ENCODE assay signal across 27 cellular contexts in genomic region chrX:131918839-131919238, GRCh38.
DNase-seq lines count a peak whose midpoint lies in the region; ATAC-seq, FAIRE-seq and TF ChIP-seq lines count a peak whose summit lies in the region.
"Had no signal": no experiment of that assay in that cellular context is flagged by ENCODE, and none has a peak within 500 bp of the region (broad histone marks: within the 10 kb centered on the region; RNA-seq: fewer than 3 reads in every experiment).

No MANE protein-coding gene starts in this region.

- no peak overlapping the region for H3K27ac Mint-ChIP-seq in activated CD4-positive, alpha-beta memory T cell treated with anti-CD3 and anti-CD28 coated beads for 36 hours
- H3K27ac Mint-ChIP-seq in activated CD4-positive, alpha-beta memory T cell treated with anti-CD3 and anti-CD28 coated beads, Interleukin-2, amount 10 ng/mL, durations not matched to agents 7 days and 5 days, result no peak overlapping the region
- no peak overlapping the region for H3K27ac Mint-ChIP-seq in activated T-helper 17 cell treated with anti-CD3 and anti-CD28 coated beads, Interleukin-2, amount 50 U/mL, for 72 hours
- H3K27ac Mint-ChIP-seq: CD14-positive monocyte; CD4-positive, alpha-beta T cell; HFFc6 had no signal

- H3K4me3 ChIP-seq in bronchial epithelial cell (ENCODE audit: low read depth, low read length), result no peak overlapping the region
- H3K4me3 ChIP-seq: A549; BLaER1 treated with 17β-estradiol and CSF1 and Interleukin-3, amounts not matched to agents 10 nM and 100 nM; GM12878; HAP-1 had no signal

- H3K36me3 Mint-ChIP-seq in activated CD4-positive, alpha-beta memory T cell treated with anti-CD3 and anti-CD28 coated beads for 36 hours, result no peaks in the 10 kb centered on the region
- no peaks in the 10 kb centered on the region for H3K36me3 Mint-ChIP-seq in activated CD4-positive, alpha-beta memory T cell treated with anti-CD3 and anti-CD28 coated beads, Interleukin-2, amount 10 ng/mL, durations not matched to agents 7 days and 5 days (ENCODE audit: low read depth)
- H3K36me3 Mint-ChIP-seq in activated T-helper 17 cell treated with anti-CD3 and anti-CD28 coated beads, Interleukin-2, amount 50 U/mL, for 72 hours (ENCODE audit: low read depth), result no peaks in the 10 kb centered on the region
- H3K36me3 Mint-ChIP-seq: CD14-positive monocyte had no signal

- H3K27me3 Mint-ChIP-seq in activated CD4-positive, alpha-beta memory T cell treated with anti-CD3 and anti-CD28 coated beads for 36 hours, result peaks cover 2% of the 10 kb centered on the region
- no peaks in the 10 kb centered on the region for H3K27me3 Mint-ChIP-seq in activated CD4-positive, alpha-beta memory T cell treated with anti-CD3 and anti-CD28 coated beads, Interleukin-2, amount 10 ng/mL, durations not matched to agents 7 days and 5 days
- peaks cover 3% of the 10 kb centered on the region for H3K27me3 Mint-ChIP-seq in activated T-helper 17 cell treated with anti-CD3 and anti-CD28 coated beads, Interleukin-2, amount 50 U/mL, for 72 hours
- H3K27me3 Mint-ChIP-seq: CD4-positive, alpha-beta T cell had no signal

- H3K4me1 Mint-ChIP-seq in activated CD4-positive, alpha-beta memory T cell treated with anti-CD3 and anti-CD28 coated beads for 36 hours (ENCODE audit: low read depth), result peaks cover 2% of the 10 kb centered on the region
- no peaks in the 10 kb centered on the region for H3K4me1 Mint-ChIP-seq in activated CD4-positive, alpha-beta memory T cell treated with anti-CD3 and anti-CD28 coated beads, Interleukin-2, amount 10 ng/mL, durations not matched to agents 7 days and 5 days
- H3K4me1 Mint-ChIP-seq in activated T-helper 17 cell treated with anti-CD3 and anti-CD28 coated beads, Interleukin-2, amount 50 U/mL, for 72 hours, result no peaks in the 10 kb centered on the region

- FAIRE-seq in bronchial epithelial cell (lab: Jason Lieb, UNC), result no peak
- FAIRE-seq: D721Med, GM12878, H54 had no signal

- no peak for TF ChIP-seq POLR2A in erythroblast (IDR thresholded peaks at IDR 0.05; ENCODE audit: low read length)

- no peaks in the 10 kb centered on the region for H3K27me3 ChIP-seq in bronchial epithelial cell (ENCODE audit: control insufficient read depth, insufficient read depth, low read length)
- H3K27me3 ChIP-seq: BE2C had no signal

- intact Hi-C loops in activated CD4-positive, alpha-beta memory T cell treated with anti-CD3 and anti-CD28 coated beads for 36 hours (cut with micrococcal nuclease), result no loop called here

- ATAC-seq in activated T-helper 17 cell treated with anti-CD3 and anti-CD28 coated beads, Interleukin-2, amount 50 U/mL, for 72 hours (replicated peaks), result peak; percentile 29
- no peak for ATAC-seq in GM18861 (IDR thresholded peaks at IDR 0.05; ENCODE audit: unreplicated experiment)
- ATAC-seq: A549, GM12878 had no signal

- POLR2A ChIA-PET in activated CD4-positive, alpha-beta memory T cell treated with anti-CD3 and anti-CD28 coated beads for 36 hours (lab: Charles Lee), result no interaction called here
- POLR2A ChIA-PET in activated CD4-positive, alpha-beta memory T cell treated with anti-CD3 and anti-CD28 coated beads, Interleukin-2, amount 10 ng/mL, durations not matched to agents 7 days and 5 days (lab: Charles Lee), result no interaction called here

- CTCF ChIA-PET in activated CD4-positive, alpha-beta memory T cell treated with anti-CD3 and anti-CD28 coated beads for 36 hours (lab: Charles Lee), result no interaction called here
- CTCF ChIA-PET in activated CD4-positive, alpha-beta memory T cell treated with anti-CD3 and anti-CD28 coated beads, Interleukin-2, amount 10 ng/mL, durations not matched to agents 7 days and 5 days (lab: Charles Lee), result no interaction called here

- H3K4me3 Mint-ChIP-seq in activated CD4-positive, alpha-beta memory T cell treated with anti-CD3 and anti-CD28 coated beads for 36 hours, result no peak overlapping the region
- H3K4me3 Mint-ChIP-seq in activated CD4-positive, alpha-beta memory T cell treated with anti-CD3 and anti-CD28 coated beads, Interleukin-2, amount 10 ng/mL, durations not matched to agents 7 days and 5 days, result no peak overlapping the region
- H3K4me3 Mint-ChIP-seq in activated T-helper 17 cell treated with anti-CD3 and anti-CD28 coated beads, Interleukin-2, amount 50 U/mL, for 72 hours, result no peak overlapping the region
- H3K4me3 Mint-ChIP-seq: CD14-positive monocyte; CD4-positive, alpha-beta T cell; CD8-positive, alpha-beta memory T cell; HFFc6 had no signal

- TF ChIP-seq CTCF in bronchial epithelial cell (IDR thresholded peaks at IDR 0.05; ENCODE audit: insufficient read depth, low read length, severe bottlenecking), result no peak

- peak; percentile 21 for DNase-seq in activated CD4-positive, alpha-beta memory T cell treated with anti-CD3 and anti-CD28 coated beads for 36 hours
- DNase-seq in activated CD4-positive, alpha-beta memory T cell treated with anti-CD3 and anti-CD28 coated beads, Interleukin-2, amount 10 ng/mL, durations not matched to agents 7 days and 5 days, result no peak
- peak; percentile 49 for DNase-seq in bronchial epithelial cell (ENCODE audit: low read depth)
- peak; percentile 2 to 10 for DNase-seq in erythroblast (lab: John Stamatoyannopoulos, UW)
- no peak for DNase-seq in NK-92 treated with Interleukin-12 subunit alpha and Interleukin-12 subunit beta, amount 100 ng/mL, for 24 hours (lab: John Stamatoyannopoulos, UW)
- no peak for DNase-seq in iPS-NIHi11 (ENCODE audit: low spot score)
- DNase-seq: 8988T; ACHN; AML-193; BE2C; CD4-positive, alpha-beta T cell; CD8-positive, alpha-beta memory T cell; DMS 273 treated with DMSO at 0.1 percent for 48 hours; DMS79; EL; GDM1; GOT3; HFFc6 had no signal

- H3K9me3 Mint-ChIP-seq in activated CD4-positive, alpha-beta memory T cell treated with anti-CD3 and anti-CD28 coated beads for 36 hours, result no peaks in the 10 kb centered on the region
- H3K9me3 Mint-ChIP-seq in activated CD4-positive, alpha-beta memory T cell treated with anti-CD3 and anti-CD28 coated beads, Interleukin-2, amount 10 ng/mL, durations not matched to agents 7 days and 5 days, result peaks cover 2% of the 10 kb centered on the region
- no peaks in the 10 kb centered on the region for H3K9me3 Mint-ChIP-seq in activated T-helper 17 cell treated with anti-CD3 and anti-CD28 coated beads, Interleukin-2, amount 50 U/mL, for 72 hours
- H3K9me3 Mint-ChIP-seq: CD4-positive, alpha-beta T cell; CD8-positive, alpha-beta memory T cell had no signal

- no peaks in the 10 kb centered on the region for H3K36me3 ChIP-seq in bronchial epithelial cell (ENCODE audit: control insufficient read depth, insufficient read depth, low read length)
- H3K36me3 ChIP-seq: BE2C; BLaER1 treated with 17β-estradiol and CSF1 and Interleukin-3, amounts not matched to agents 10 nM and 100 nM; HAP-1 had no signal

Comparison
In these comparisons a context has a peak if more than half of its experiments do, and no peak if none do; other contexts are left out.
1. DNase-seq: peak in activated CD4-positive, alpha-beta memory T cell treated with anti-CD3 and anti-CD28 coated beads for 36 hours (single experiment), bronchial epithelial cell (single experiment) and erythroblast (2 of 2); none in activated CD4-positive, alpha-beta memory T cell treated with anti-CD3 and anti-CD28 coated beads, Interleukin-2, amount 10 ng/mL, durations not matched to agents 7 days and 5 days (single experiment), NK-92 treated with Interleukin-12 subunit alpha and Interleukin-12 subunit beta, amount 100 ng/mL, for 24 hours (single experiment) and iPS-NIHi11 (single experiment).